In genomic region chr10:89207181-89207800, GRCh38 we compare ENCODE assay signal across 8 cellular contexts. TPM values are rescaled to one million over a fixed set of nuclear protein-coding genes. Genes with fewer than 3 reads are reported as not detected.
A peak's percentile ranks its signal among the peaks of the same experiment; 100 is the strongest.
DNase-seq lines count a peak whose midpoint lies in the region; ATAC-seq and TF ChIP-seq lines count a peak whose summit lies in the region.

Gene CH25H (minus strand): TSS chr10:89207317. CDS start chr10:89207292, 25 bp downstream.

- no peaks in the 10 kb centered on the region for H3K4me1 ChIP-seq in breast epithelium

- H3K27me3 ChIP-seq in breast epithelium = peaks cover 0 to 10% of the 10 kb centered on the region in 2 donors

- H3K4me3 ChIP-seq in HFF-Myc (replicated peaks; ENCODE audit: low read depth, low read length) = peak within 1 kb of the TSS; percentile 49
- peak within 1 kb of the TSS; percentile 50 to 74 (median 60) for H3K4me3 ChIP-seq in breast epithelium
- peak within 1 kb of the TSS; percentile 51 for H3K4me3 ChIP-seq in iPS-11a (ENCODE audit: low read depth, low read length)

- no peaks in the 10 kb centered on the region for H3K9me3 Mint-ChIP-seq in T-cell

- H3K4me3 Mint-ChIP-seq in T-cell = peak within 1 kb of the TSS; percentile 76 to 84 (median 78)

- H3K4me1 Mint-ChIP-seq in T-cell = peaks cover 15% of the 10 kb centered on the region in 3 donors

- no peaks in the 10 kb centered on the region for H3K36me3 Mint-ChIP-seq in T-cell

- intact Hi-C loops in breast epithelium (cut with DNase I; ENCODE audit: low total_unique reads) = no loop called here

- TF ChIP-seq POLR2A in breast epithelium (IDR thresholded peaks at IDR 0.05) = no peak

- CTCF ChIA-PET in T-cell (lab: Charles Lee) = interaction anchor here (0.5 to 4.3 kb wide), 14 partner anchors 9 to 438 kb away, joined by 3 to 29 read pairs (median 4); no protein-coding TSS in a partner anchor

- no peaks in the 10 kb centered on the region for H3K9me3 ChIP-seq in breast epithelium

- H3K27ac Mint-ChIP-seq in T-cell = no peak within 1 kb of the TSS

- H3K27me3 Mint-ChIP-seq in T-cell = peaks cover 39 to 40% of the 10 kb centered on the region in 2 donors

- peak within 1 kb of the TSS; percentile 75 to 92 for H3K27ac ChIP-seq in breast epithelium

- TF ChIP-seq CTCF in HFF-Myc (IDR thresholded peaks at IDR 0.05; ENCODE audit: low read depth, low read length, missing control alignments) (no peak), breast epithelium (IDR thresholded peaks at IDR 0.05) (no peak)

- DNase-seq in C1 segment of cervical spinal cord (lab: John Stamatoyannopoulos, UW) = peak in 12 of 14 donors; percentile 34 to 85 (median 76)
- no peak for DNase-seq in HFF-Myc (ENCODE audit: extremely low read depth, low read depth)
- DNase-seq in T-cell = peak in 22 of 34 experiments; percentile 3 to 62 (median 23)
- peak; percentile 48 to 64 for DNase-seq in breast epithelium (ENCODE audit: low spot score in 2 of 2)
- peak; percentile 42 for DNase-seq in renal cortical epithelial cell (ENCODE audit: low read depth)
- no peak for DNase-seq in NCI-H2081 (lab: John Stamatoyannopoulos, UW)

- POLR2A ChIA-PET in T-cell (lab: Charles Lee) = interaction anchor here (0.6 to 1.2 kb wide), 4 partner anchors 8 to 264 kb away, joined by 3 to 7 read pairs (median 4); partner anchors contain the start of gene IFIT1 (in 1 of the 2)

- ATAC-seq in T-cell (replicated peaks in 1 of 4) (peak; percentile 47 to 66 (median 58)), HG02870 (IDR thresholded peaks at IDR 0.05; ENCODE audit: unreplicated experiment) (no peak)

- H3K36me3 ChIP-seq in breast epithelium = no peaks in the 10 kb centered on the region

RNA-seq across cellular contexts. Expression of gene CH25H, which starts in this region (rescaled TPM):
- 1 to 10 TPM in 1 of 5 donors, under 1 TPM in 1, not detected in 3; 0.21 to 1.0 TPM for total RNA-seq in T-cell
- 1 to 10 TPM in 2 of 3 donors, under 1 TPM in 1; 0.16 to 6.0 (median 2.0) TPM for total RNA-seq in breast epithelium
- total RNA-seq in renal cortical epithelial cell = 0.10 TPM in 1 of 2 replicates, not detected in the other

Comparison
In these comparisons a context has a peak if more than half of its experiments do, and no peak if none do; other contexts are left out.
1. Peak in DNase-seq in renal cortical epithelial cell; RNA of the gene not detected or under 1 TPM.
2. DNase-seq: peak in C1 segment of cervical spinal cord (12 of 14), T-cell (22 of 34) and breast epithelium (2 of 2); none in HFF-Myc (single experiment) and NCI-H2081 (0 of 2).
3. Peak in every context shown above with its lines, with median percentiles within 50 percentile points of each other: H3K4me3 ChIP-seq.